22 cellular contexts compared by ENCODE assay signal in the genomic region with DNA sequence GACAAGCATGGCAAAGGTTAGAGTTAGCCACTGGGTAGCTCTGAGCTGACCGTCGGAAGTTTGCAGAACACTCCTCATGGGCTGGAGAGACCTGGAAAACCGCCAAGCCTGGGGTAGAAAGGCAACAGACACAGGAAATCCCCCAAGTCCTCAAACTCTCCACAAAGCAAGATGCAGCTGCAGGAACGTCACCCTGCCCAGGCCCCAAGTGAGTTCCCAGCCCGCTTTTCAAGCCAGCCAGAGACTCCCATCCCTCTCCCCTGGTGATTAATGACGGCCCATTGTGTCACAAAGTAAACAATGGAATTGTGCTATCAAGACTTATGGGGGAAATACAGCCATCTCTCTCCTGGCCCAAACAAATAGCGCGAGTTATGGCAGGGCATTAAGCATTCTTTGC.
DNase-seq lines count a peak whose midpoint lies in the region; ATAC-seq and TF ChIP-seq lines count a peak whose summit lies in the region.
"Had no signal": no experiment of that assay in that cellular context is flagged by ENCODE, and none has a peak within 500 bp of the region (broad histone marks: within the 10 kb centered on the region; RNA-seq: fewer than 3 reads in every experiment).

No MANE protein-coding gene starts in this region.

- no peaks in the 10 kb centered on the region for H3K9me3 ChIP-seq in suprapubic skin
- H3K9me3 ChIP-seq: ascending aorta, esophagus squamous epithelium, neutrophil, sigmoid colon, tibial nerve had no signal

- intact Hi-C loops in activated CD8-positive, alpha-beta T cell treated with anti-CD3 and anti-CD28 coated beads for 36 hours (cut with micrococcal nuclease) = no loop called here

- CTCF ChIA-PET in activated CD8-positive, alpha-beta T cell treated with anti-CD3 and anti-CD28 coated beads for 36 hours (lab: Charles Lee) = no interaction called here

- no peaks in the 10 kb centered on the region for H3K9me3 Mint-ChIP-seq in activated CD8-positive, alpha-beta T cell treated with anti-CD3 and anti-CD28 coated beads for 36 hours
- H3K9me3 Mint-ChIP-seq: activated B cell treated with CpG ODN at 0.5 μM for 24 hours had no signal

- no peak for ATAC-seq in activated CD8-positive, alpha-beta T cell treated with anti-CD3 and anti-CD28 coated beads for 36 hours

- no peak for TF ChIP-seq POLR2A in suprapubic skin (IDR thresholded peaks at IDR 0.05)

- H3K4me3 ChIP-seq in suprapubic skin = no peak overlapping the region
- H3K4me3 ChIP-seq: ascending aorta, dorsolateral prefrontal cortex, esophagus squamous epithelium, sigmoid colon, tibial nerve had no signal

- POLR2A ChIA-PET in activated CD8-positive, alpha-beta T cell treated with anti-CD3 and anti-CD28 coated beads for 36 hours (lab: Charles Lee) = no interaction called here

- peaks cover 13% of the 10 kb centered on the region for H3K27me3 ChIP-seq in suprapubic skin
- H3K27me3 ChIP-seq: ascending aorta, neutrophil, sigmoid colon, tibial nerve had no signal

- DNase-seq in DMS79 treated with DMSO at 0.1 percent for 48 hours (lab: John Stamatoyannopoulos, UW) (peak; percentile 9), DMS79 (lab: John Stamatoyannopoulos, UW) (no peak), NCI-H345 (lab: John Stamatoyannopoulos, UW) (peak; percentile 76), astrocyte of the hippocampus (ENCODE audit: low read depth, low spot score) (peak; percentile 51), suprapubic skin (ENCODE audit: low spot score in 2 of 2) (peak; percentile 18 to 30), foreskin melanocyte (no peak), SW480 (ENCODE audit: low spot score) (no peak)
- no peak for DNase-seq in activated CD8-positive, alpha-beta T cell treated with anti-CD3 and anti-CD28 coated beads for 36 hours
- DNase-seq: activated B cell treated with CpG ODN at 0.5 μM for 24 hours; CD4-positive, alpha-beta memory T cell; esophagus squamous epithelium; GDM1; midbrain; MM.1S; NCI-H2227 treated with DMSO at 0.1 percent for 48 hours; RPMI8226; sigmoid colon had no signal

- H3K27me3 Mint-ChIP-seq in activated CD8-positive, alpha-beta T cell treated with anti-CD3 and anti-CD28 coated beads for 36 hours = no peaks in the 10 kb centered on the region
- H3K27me3 Mint-ChIP-seq: activated B cell treated with CpG ODN at 0.5 μM for 24 hours had no signal

- H3K27ac Mint-ChIP-seq in activated CD8-positive, alpha-beta T cell treated with anti-CD3 and anti-CD28 coated beads for 36 hours = no peak overlapping the region
- H3K27ac Mint-ChIP-seq: activated B cell treated with CpG ODN at 0.5 μM for 24 hours; CD4-positive, alpha-beta memory T cell had no signal

- no peaks in the 10 kb centered on the region for H3K36me3 Mint-ChIP-seq in activated CD8-positive, alpha-beta T cell treated with anti-CD3 and anti-CD28 coated beads for 36 hours (ENCODE audit: low read depth)
- H3K36me3 Mint-ChIP-seq: CD4-positive, alpha-beta memory T cell had no signal

- no peak overlapping the region for H3K27ac ChIP-seq in suprapubic skin
- H3K27ac ChIP-seq: 22Rv1, ascending aorta, dorsolateral prefrontal cortex, esophagus squamous epithelium, neutrophil, sigmoid colon, tibial nerve had no signal

- no peak for TF ChIP-seq CTCF in suprapubic skin (IDR thresholded peaks at IDR 0.05)
- TF ChIP-seq CTCF in activated CD8-positive, alpha-beta T cell treated with anti-CD3 and anti-CD28 coated beads for 36 hours (IDR thresholded peaks at IDR 0.05) = no peak

- WGBS in suprapubic skin = 37% methylated on average over 8 of the region's 8 CpGs

- no peaks in the 10 kb centered on the region for H3K36me3 ChIP-seq in suprapubic skin
- H3K36me3 ChIP-seq: ascending aorta, esophagus squamous epithelium, neutrophil, sigmoid colon, tibial nerve had no signal

- no peaks in the 10 kb centered on the region for H3K4me1 Mint-ChIP-seq in activated CD8-positive, alpha-beta T cell treated with anti-CD3 and anti-CD28 coated beads for 36 hours (ENCODE audit: low read depth)
- H3K4me1 Mint-ChIP-seq: activated B cell treated with CpG ODN at 0.5 μM for 24 hours; CD4-positive, alpha-beta memory T cell had no signal

- no peaks in the 10 kb centered on the region for H3K4me1 ChIP-seq in suprapubic skin
- H3K4me1 ChIP-seq: ascending aorta, esophagus squamous epithelium, sigmoid colon, tibial nerve had no signal

- TF ChIP-seq EP300 in suprapubic skin (IDR thresholded peaks at IDR 0.05) = no peak

- no peak overlapping the region for H3K4me3 Mint-ChIP-seq in activated CD8-positive, alpha-beta T cell treated with anti-CD3 and anti-CD28 coated beads for 36 hours
- H3K4me3 Mint-ChIP-seq: activated B cell treated with CpG ODN at 0.5 μM for 24 hours; CD4-positive, alpha-beta memory T cell had no signal

Comparison
In these comparisons a context has a peak if more than half of its experiments do, and no peak if none do; other contexts are left out.
1. DNase-seq: peak in DMS79 treated with DMSO at 0.1 percent for 48 hours (single experiment), NCI-H345 (single experiment), astrocyte of the hippocampus (single experiment) and suprapubic skin (2 of 2); none in DMS79 (single experiment), activated CD8-positive, alpha-beta T cell treated with anti-CD3 and anti-CD28 coated beads for 36 hours (single experiment), foreskin melanocyte (single experiment) and SW480 (single experiment).